In genomic region chr10:32367793-32368453, GRCh38 we compare ENCODE assay signal across 8 cellular contexts.
DNase-seq lines count a peak whose midpoint lies in the region; ATAC-seq lines count a peak whose summit lies in the region.

No MANE protein-coding gene starts in this region.

- no peaks in the 10 kb centered on the region for H3K27me3 Mint-ChIP-seq in central memory CD8-positive, alpha-beta T cell

- peaks cover 36% of the 10 kb centered on the region for H3K4me1 Mint-ChIP-seq in central memory CD8-positive, alpha-beta T cell

- no peaks in the 10 kb centered on the region for H3K9me3 Mint-ChIP-seq in central memory CD8-positive, alpha-beta T cell

- peak; percentile 5 for DNase-seq in NK-92 treated with Interleukin-12 subunit alpha and Interleukin-12 subunit beta, amount 100 ng/mL, for 24 hours (lab: John Stamatoyannopoulos, UW)
- DNase-seq in NK-92 (lab: John Stamatoyannopoulos, UW; ENCODE audit: unreplicated experiment) (no peak), NAMALWA (ENCODE audit: low spot score) (peak; percentile 81), kidney tubule cell (ENCODE audit: low spot score) (peak; percentile 62)
- peak; percentile 65 for DNase-seq in activated CD4-positive, CD25-positive, alpha-beta regulatory T cell treated with anti-CD3 and anti-CD28 coated beads, Interleukin-2, amount 50 U/mL, for 72 hours
- peak; percentile 60 to 63 for DNase-seq in central memory CD8-positive, alpha-beta T cell (ENCODE audit: low spot score in 2 of 2)
- peak; percentile 68 to 70 for DNase-seq in stimulated activated CD4-positive, alpha-beta T cell treated with anti-CD3 and anti-CD28 coated beads, Interleukin-2, amount 100 ng/mL, for 48 hours

- H3K36me3 Mint-ChIP-seq in central memory CD8-positive, alpha-beta T cell (ENCODE audit: insufficient read depth), result peaks cover 12% of the 10 kb centered on the region

- no peak for ATAC-seq in central memory CD8-positive, alpha-beta T cell (replicated peaks; ENCODE audit: extremely low read depth, poor library complexity, severe bottlenecking)
- ATAC-seq in HG03139 (IDR thresholded peaks at IDR 0.05; ENCODE audit: unreplicated experiment), result no peak

- peak overlapping the region; percentile 33 for H3K4me3 Mint-ChIP-seq in central memory CD8-positive, alpha-beta T cell

- peak overlapping the region; percentile 20 for H3K27ac Mint-ChIP-seq in central memory CD8-positive, alpha-beta T cell (ENCODE audit: low read depth)
